In the genomic region with DNA sequence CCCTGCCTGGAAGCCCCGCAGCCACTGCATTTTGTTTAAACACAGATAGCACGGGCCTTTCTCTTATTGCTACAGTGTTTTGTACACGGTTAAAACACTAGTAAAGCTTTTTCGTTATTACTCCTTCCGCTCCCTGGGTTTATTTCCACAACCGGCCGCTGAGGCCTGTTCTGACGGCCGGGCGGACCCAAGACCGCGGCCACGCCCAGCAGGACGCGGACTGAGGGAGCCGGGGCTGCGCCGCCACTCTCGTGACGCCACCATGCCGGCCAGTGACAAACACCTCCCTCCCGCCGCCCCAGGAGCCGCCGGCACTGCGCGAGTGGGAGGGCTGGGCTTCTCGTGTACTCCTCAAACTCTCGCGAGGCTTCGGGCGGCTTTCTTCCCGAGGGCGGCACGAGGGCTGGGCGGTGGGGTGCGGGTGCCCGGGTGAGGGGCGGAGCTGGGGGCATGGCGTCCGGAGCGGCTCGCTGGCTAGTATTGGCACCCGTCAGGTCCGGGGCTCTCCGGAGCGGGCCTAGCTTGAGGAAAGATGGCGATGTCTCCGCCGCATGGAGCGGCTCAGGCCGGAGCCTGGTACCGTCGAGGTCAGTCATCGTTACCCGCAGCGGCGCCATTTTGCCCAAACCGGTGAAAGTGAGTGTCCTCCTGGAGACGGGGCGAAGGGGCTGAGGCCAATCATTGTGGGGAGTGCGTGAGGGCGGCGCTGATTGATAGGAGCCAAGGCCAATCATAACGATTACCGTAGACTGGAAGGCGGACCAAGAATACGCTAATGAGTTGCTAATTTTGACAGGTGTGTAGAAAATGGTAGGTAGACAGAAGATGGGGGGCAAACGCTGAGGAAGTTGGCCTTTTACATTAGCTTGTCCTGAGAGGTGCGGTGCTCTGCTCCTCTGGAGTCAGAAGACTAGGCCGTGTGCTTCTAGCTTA, we compare ENCODE assay signal across 1 cellular context.
A peak's percentile ranks its signal among the peaks of the same experiment; 100 is the strongest.
TF ChIP-seq lines count a peak whose summit lies in the region.

SMDT1 (plus strand) TSS at position 382 of the 933 bp plus-strand sequence; CDS start at position 451, 69 bp downstream.

TF ChIP-seq in A549, 52 proteins besides CTCF, POLR2A, EP300 and RAD21 (continued from another document):
- TF ChIP-seq BCL3 (IDR thresholded peaks at IDR 0.05) (peak; percentile 58; the same call in 2 of the 3 replicates), E2F6 (IDR thresholded peaks at IDR 0.05; ENCODE audit: borderline replicate concordance, low read depth) (peak; percentile 79; the same call in 1 of the 2 replicates), CEBPB (IDR thresholded peaks at IDR 0.05) (no peak), REST (IDR thresholded peaks at IDR 0.05) (peak; percentile 79), FOXS1 (CRISPR knock-in tag; IDR thresholded peaks at IDR 0.05) (peak; percentile 85), TP53 (CRISPR knock-in tag; IDR thresholded peaks at IDR 0.05) (peak; percentile 66; the same call in 1 of the 2 replicates), KDM5A (IDR thresholded peaks at IDR 0.05) (no peak), HOXA7 (CRISPR knock-in tag; IDR thresholded peaks at IDR 0.05) (no peak), ESRRA (IDR thresholded peaks at IDR 0.05; ENCODE audit: borderline replicate concordance, low read length) (no peak), JUNB (IDR thresholded peaks at IDR 0.05) (no peak), CHD4 (IDR thresholded peaks at IDR 0.05; ENCODE audit: borderline replicate concordance) (no peak), MAZ (IDR thresholded peaks at IDR 0.05; ENCODE audit: borderline replicate concordance, low read depth, low read length) (0 out of 2 replicates have a peak, but pooled peaks have one; percentile 12), NFE2L2 (conservative IDR thresholded peaks at IDR 0.05; ENCODE audit: low read length) (no peak), TFCP2L1 (CRISPR knock-in tag; IDR thresholded peaks at IDR 0.05) (no peak), ZNF302 (CRISPR knock-in tag; IDR thresholded peaks at IDR 0.05) (no peak), HOXB5 (CRISPR knock-in tag; IDR thresholded peaks at IDR 0.05) (peak; percentile 96), FOSB (CRISPR knock-in tag; IDR thresholded peaks at IDR 0.05) (no peak), ATOH8 (CRISPR knock-in tag; IDR thresholded peaks at IDR 0.05; ENCODE audit: low read depth) (peak; percentile 96), CHD2 (IDR thresholded peaks at IDR 0.05; ENCODE audit: low read length, partially characterized antibody) (peak; percentile 86), HMGXB4 (CRISPR knock-in tag; IDR thresholded peaks at IDR 0.05; ENCODE audit: borderline replicate concordance) (peak; percentile 52; the same call in 1 of the 2 replicates), SMC3 (IDR thresholded peaks at IDR 0.05) (no peak), GATA3 (IDR thresholded peaks at IDR 0.05; ENCODE audit: borderline replicate concordance) (0 out of 2 replicates have a peak, but pooled peaks have one; percentile 17), CBX2 (IDR thresholded peaks at IDR 0.05; ENCODE audit: borderline replicate concordance, low read depth) (no peak), POLR2AphosphoS2 (conservative IDR thresholded peaks at IDR 0.05; ENCODE audit: low read length) (no peak), RFX5 (IDR thresholded peaks at IDR 0.05) (no peak; the same call in 1 of the 2 replicates), CBX8 (IDR thresholded peaks at IDR 0.05) (no peak), USF2 (IDR thresholded peaks at IDR 0.05) (0 out of 2 replicates have a peak, but pooled peaks have one; percentile 43), ZSCAN20 (CRISPR knock-in tag; IDR thresholded peaks at IDR 0.05) (0 out of 2 replicates have a peak, but pooled peaks have one; percentile 46), RARB (CRISPR knock-in tag; IDR thresholded peaks at IDR 0.05) (no peak), MYC (IDR thresholded peaks at IDR 0.05; ENCODE audit: borderline replicate concordance, low read length) (peak; percentile 49; the same call in 1 of the 2 replicates)
- TF ChIP-seq, protein P1, sequence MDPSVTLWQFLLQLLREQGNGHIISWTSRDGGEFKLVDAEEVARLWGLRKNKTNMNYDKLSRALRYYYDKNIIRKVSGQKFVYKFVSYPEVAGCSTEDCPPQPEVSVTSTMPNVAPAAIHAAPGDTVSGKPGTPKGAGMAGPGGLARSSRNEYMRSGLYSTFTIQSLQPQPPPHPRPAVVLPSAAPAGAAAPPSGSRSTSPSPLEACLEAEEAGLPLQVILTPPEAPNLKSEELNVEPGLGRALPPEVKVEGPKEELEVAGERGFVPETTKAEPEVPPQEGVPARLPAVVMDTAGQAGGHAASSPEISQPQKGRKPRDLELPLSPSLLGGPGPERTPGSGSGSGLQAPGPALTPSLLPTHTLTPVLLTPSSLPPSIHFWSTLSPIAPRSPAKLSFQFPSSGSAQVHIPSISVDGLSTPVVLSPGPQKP (IDR thresholded peaks at IDR 0.05; ENCODE audit: low read depth, low read length): no peak
